1 cellular context compared by ENCODE assay signal in the genomic region with DNA sequence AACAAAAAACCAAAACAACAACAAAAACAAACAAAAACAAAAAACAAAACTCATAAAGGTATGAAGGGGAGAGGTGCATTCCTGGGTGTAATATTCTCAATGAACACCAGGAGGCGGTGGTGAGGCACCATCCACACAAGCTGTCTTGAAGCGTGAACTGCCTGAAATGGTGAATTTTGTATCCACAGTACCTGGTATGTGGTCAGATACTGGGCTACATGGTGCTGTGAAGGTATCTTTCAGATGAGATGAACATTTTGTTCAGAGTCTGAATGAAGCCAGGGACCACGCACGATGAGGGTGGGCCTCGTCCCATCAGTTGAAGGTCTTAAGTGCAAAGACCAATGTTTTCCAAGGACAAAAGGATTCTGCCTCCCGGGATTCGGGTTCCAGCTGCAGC.
TF ChIP-seq lines count a peak whose summit lies in the region.

No MANE protein-coding gene starts in this region.

TF ChIP-seq in GM23338, 12 proteins besides CTCF, POLR2A, EP300 and RAD21 (continued from another document):
- TF ChIP-seq, protein P1, sequence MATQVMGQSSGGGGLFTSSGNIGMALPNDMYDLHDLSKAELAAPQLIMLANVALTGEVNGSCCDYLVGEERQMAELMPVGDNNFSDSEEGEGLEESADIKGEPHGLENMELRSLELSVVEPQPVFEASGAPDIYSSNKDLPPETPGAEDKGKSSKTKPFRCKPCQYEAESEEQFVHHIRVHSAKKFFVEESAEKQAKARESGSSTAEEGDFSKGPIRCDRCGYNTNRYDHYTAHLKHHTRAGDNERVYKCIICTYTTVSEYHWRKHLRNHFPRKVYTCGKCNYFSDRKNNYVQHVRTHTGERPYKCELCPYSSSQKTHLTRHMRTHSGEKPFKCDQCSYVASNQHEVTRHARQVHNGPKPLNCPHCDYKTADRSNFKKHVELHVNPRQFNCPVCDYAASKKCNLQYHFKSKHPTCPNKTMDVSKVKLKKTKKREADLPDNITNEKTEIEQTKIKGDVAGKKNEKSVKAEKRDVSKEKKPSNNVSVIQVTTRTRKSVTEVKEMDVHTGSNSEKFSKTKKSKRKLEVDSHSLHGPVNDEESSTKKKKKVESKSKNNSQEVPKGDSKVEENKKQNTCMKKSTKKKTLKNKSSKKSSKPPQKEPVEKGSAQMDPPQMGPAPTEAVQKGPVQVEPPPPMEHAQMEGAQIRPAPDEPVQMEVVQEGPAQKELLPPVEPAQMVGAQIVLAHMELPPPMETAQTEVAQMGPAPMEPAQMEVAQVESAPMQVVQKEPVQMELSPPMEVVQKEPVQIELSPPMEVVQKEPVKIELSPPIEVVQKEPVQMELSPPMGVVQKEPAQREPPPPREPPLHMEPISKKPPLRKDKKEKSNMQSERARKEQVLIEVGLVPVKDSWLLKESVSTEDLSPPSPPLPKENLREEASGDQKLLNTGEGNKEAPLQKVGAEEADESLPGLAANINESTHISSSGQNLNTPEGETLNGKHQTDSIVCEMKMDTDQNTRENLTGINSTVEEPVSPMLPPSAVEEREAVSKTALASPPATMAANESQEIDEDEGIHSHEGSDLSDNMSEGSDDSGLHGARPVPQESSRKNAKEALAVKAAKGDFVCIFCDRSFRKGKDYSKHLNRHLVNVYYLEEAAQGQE (IDR thresholded peaks at IDR 0.05; ENCODE audit: unreplicated experiment) = no peak
- TF ChIP-seq EZH2 (IDR thresholded peaks at IDR 0.05; ENCODE audit: low read depth, unreplicated experiment) (no peak), JUNB (IDR thresholded peaks at IDR 0.05; ENCODE audit: unreplicated experiment) (no peak), EZH2phosphoT487 (IDR thresholded peaks at IDR 0.05; ENCODE audit: unreplicated experiment) (no peak), ZNF114 (CRISPR knock-in tag; IDR thresholded peaks at IDR 0.05) (no peak), STAT1 (IDR thresholded peaks at IDR 0.05; ENCODE audit: unreplicated experiment) (no peak), NANOG (IDR thresholded peaks at IDR 0.05; ENCODE audit: borderline replicate concordance) (no peak), CREB1 (CRISPR knock-in tag; IDR thresholded peaks at IDR 0.05; ENCODE audit: low read depth) (no peak)
TF ChIP-seq in GM23338: peak in this region for 0.
